Comparison of ENCODE assay signal across 8 cellular contexts in the genomic region with DNA sequence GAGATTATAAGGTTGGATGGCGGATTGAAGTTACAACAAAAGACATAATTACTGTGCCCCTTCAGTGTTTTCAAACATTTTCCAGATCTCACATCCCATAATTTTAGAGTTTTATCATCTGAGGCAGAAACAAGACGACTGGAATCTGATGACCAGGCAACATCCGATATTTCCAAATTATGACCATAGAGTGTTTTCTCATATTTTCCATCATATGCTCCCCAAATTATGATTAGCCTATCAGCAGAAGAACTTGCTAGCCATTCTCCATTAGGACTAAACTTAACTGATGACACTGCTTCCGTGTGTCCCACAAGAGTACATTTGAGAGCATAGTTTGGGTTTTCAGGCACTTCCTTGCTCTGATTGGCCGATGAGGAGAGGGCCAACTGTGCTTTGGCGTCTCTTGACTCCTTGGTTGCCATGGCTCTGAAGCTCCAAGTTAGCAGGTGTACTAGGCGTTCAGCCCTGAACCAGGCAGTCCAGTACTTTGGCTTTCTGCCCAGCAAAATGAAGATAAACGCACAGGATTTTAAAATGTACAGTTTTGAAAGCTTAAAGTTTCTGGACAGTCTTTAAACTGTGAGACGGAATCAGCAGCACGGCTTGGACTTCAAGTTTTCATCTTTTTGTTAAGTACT. TPM values are rescaled to one million over a fixed set of nuclear protein-coding genes. Genes with fewer than 3 reads are reported as not detected.
A peak's percentile ranks its signal among the peaks of the same experiment; 100 is the strongest.
DNase-seq lines count a peak whose midpoint lies in the region; ATAC-seq and TF ChIP-seq lines count a peak whose summit lies in the region.

No MANE protein-coding gene starts in this region.

- H3K27ac Mint-ChIP-seq in CD4-positive, alpha-beta T cell: peak overlapping the region; percentile 100

- 16 to 20% (median 16%) methylated on average over 10 of the region's 10 CpGs for WGBS in ovary, 3 donors

- peak overlapping the region; percentile 90 for H3K4me3 ChIP-seq in HUES48 (ENCODE audit: low read depth, low read length)
- peak overlapping the region; percentile 87 to 88 for H3K4me3 ChIP-seq in foreskin fibroblast (ENCODE audit: low read depth in 1 of 2, low read length in 2 of 2)
- H3K4me3 ChIP-seq in ovary: peak overlapping the region; percentile 82

- DNase-seq in CD4-positive, alpha-beta T cell: peak in 7 of 10 experiments; percentile 20 to 38 (median 25)
- peak; percentile 13 for DNase-seq in activated T-cell treated with anti-CD3 and anti-CD28 coated beads, Interleukin-2, amount 50 U/mL, for 4 hours
- DNase-seq in foreskin fibroblast (peak; percentile 37 to 60), ovary (peak in 2 of 5 donors; percentile 31 to 35), nucleus accumbens (lab: John Stamatoyannopoulos, UW) (no peak), NCI-H2171 treated with DMSO at 0.1 percent for 48 hours (lab: John Stamatoyannopoulos, UW) (no peak)

- TF ChIP-seq POLR2A in ovary (IDR thresholded peaks at IDR 0.05): no peak

- no peaks in the 10 kb centered on the region for H3K27me3 Mint-ChIP-seq in CD4-positive, alpha-beta T cell
- no peaks in the 10 kb centered on the region for H3K27me3 Mint-ChIP-seq in activated T-cell treated with anti-CD3 and anti-CD28 coated beads, Interleukin-2, amount 50 U/mL, for 4 hours (ENCODE audit: low read depth)

- H3K9me3 Mint-ChIP-seq in CD4-positive, alpha-beta T cell: no peaks in the 10 kb centered on the region
- H3K9me3 Mint-ChIP-seq in activated T-cell treated with anti-CD3 and anti-CD28 coated beads, Interleukin-2, amount 50 U/mL, for 4 hours: no peaks in the 10 kb centered on the region

- ATAC-seq in CD4-positive, alpha-beta T cell (ENCODE audit: poor library complexity): peak; percentile 33
- ATAC-seq in GM21423 (IDR thresholded peaks at IDR 0.05; ENCODE audit: unreplicated experiment): peak; percentile 45
- peak; percentile 29 to 33 for ATAC-seq in activated T-cell treated with anti-CD3 and anti-CD28 coated beads, Interleukin-2, amount 50 U/mL, for 4 hours

- H3K27me3 ChIP-seq in CD4-positive, alpha-beta T cell (ENCODE audit: control insufficient read depth, insufficient read depth, low read length): no peaks in the 10 kb centered on the region
- H3K27me3 ChIP-seq in HUES48 (ENCODE audit: control insufficient read depth, insufficient read depth, low read length) (no peaks in the 10 kb centered on the region), ovary (no peaks in the 10 kb centered on the region)

- H3K4me1 Mint-ChIP-seq in CD4-positive, alpha-beta T cell (ENCODE audit: low read depth): peaks cover 59% of the 10 kb centered on the region
- H3K4me1 Mint-ChIP-seq in activated T-cell treated with anti-CD3 and anti-CD28 coated beads, Interleukin-2, amount 50 U/mL, for 4 hours (ENCODE audit: low read depth): peaks cover 54% of the 10 kb centered on the region

- intact Hi-C loops in CD4-positive, alpha-beta T cell (cut with DNase I, micrococcal nuclease): loop anchor here in 1 of 2 experiments (2.0 to 10.0 kb wide), 3 partner anchors 30 to 580 kb away; a partner anchor contains a TSS
- intact Hi-C loops in ovary (cut with DNase I): loop anchor here in 1 of 4 donors (5.0 kb wide), 1 partner anchor 377 kb away; a partner anchor contains a TSS

- H3K27ac ChIP-seq in CD4-positive, alpha-beta T cell (ENCODE audit: low read depth, low read length): peak overlapping the region; percentile 90
- H3K27ac ChIP-seq in HUES48 (ENCODE audit: low read depth, low read length) (peak overlapping the region; percentile 95), ovary (peak overlapping the region; percentile 41 to 85)

- H3K4me1 ChIP-seq in HUES48 (ENCODE audit: control insufficient read depth, insufficient read depth, low read length) (peaks cover 9% of the 10 kb centered on the region), ovary (ENCODE audit: insufficient read depth) (peaks cover 5% of the 10 kb centered on the region)

- H3K9ac ChIP-seq in HUES48 (ENCODE audit: low read depth, low read length): peak overlapping the region; percentile 28; the same call in 1 of the 2 replicates

- CTCF ChIA-PET in CD4-positive, alpha-beta T cell (lab: Charles Lee): interaction anchor here (1.5 to 4.5 kb wide), 4 partner anchors 22 to 264 kb away, joined by 6 to 30 read pairs (median 11); a partner anchor contains a TSS

- no peak for TF ChIP-seq EP300 in ovary (IDR thresholded peaks at IDR 0.05)

- POLR2A ChIA-PET in CD4-positive, alpha-beta T cell (lab: Charles Lee): interaction anchor here (0.8 to 3.7 kb wide), 12 partner anchors 7 to 868 kb away, joined by 3 to 102 read pairs (median 12); a partner anchor contains a TSS

- H3K36me3 Mint-ChIP-seq in CD4-positive, alpha-beta T cell (ENCODE audit: low read depth): peaks cover 62% of the 10 kb centered on the region
- peaks cover 19% of the 10 kb centered on the region for H3K36me3 Mint-ChIP-seq in activated T-cell treated with anti-CD3 and anti-CD28 coated beads, Interleukin-2, amount 50 U/mL, for 4 hours (ENCODE audit: insufficient read depth)

- H3K36me3 ChIP-seq in HUES48 (ENCODE audit: control insufficient read depth, insufficient read depth, low read length) (peaks cover 25% of the 10 kb centered on the region), ovary (no peaks in the 10 kb centered on the region)

- H3K4me3 Mint-ChIP-seq in CD4-positive, alpha-beta T cell: peak overlapping the region; percentile 97
- peak overlapping the region; percentile 89 for H3K4me3 Mint-ChIP-seq in activated T-cell treated with anti-CD3 and anti-CD28 coated beads, Interleukin-2, amount 50 U/mL, for 4 hours

- no peak for TF ChIP-seq CTCF in CD4-positive, alpha-beta T cell (IDR thresholded peaks at IDR 0.05)
- no peak for TF ChIP-seq CTCF in foreskin fibroblast (IDR thresholded peaks at IDR 0.05; ENCODE audit: low read depth, low read length)
- TF ChIP-seq CTCF in ovary (IDR thresholded peaks at IDR 0.05): no peak

- H3K9me3 ChIP-seq in CD4-positive, alpha-beta T cell (ENCODE audit: control insufficient read depth, low read length): no peaks in the 10 kb centered on the region
- H3K9me3 ChIP-seq in HUES48 (ENCODE audit: control insufficient read depth, insufficient read depth, low read length) (no peaks in the 10 kb centered on the region), ovary (no peaks in the 10 kb centered on the region)

RNA-seq across cellular contexts. Expression of a gene that starts 0.6 kb away (rescaled TPM):
- total RNA-seq in CD4-positive, alpha-beta T cell: 1 to 10 TPM; 2.3 to 2.4 TPM
- total RNA-seq in activated T-cell treated with anti-CD3 and anti-CD28 coated beads, Interleukin-2, amount 50 U/mL, for 4 hours: 1 to 10 TPM; 1.6 to 2.8 (median 1.9) TPM
- 1 to 10 TPM; 3.1 to 6.3 (median 5.7) TPM for total RNA-seq in ovary
- 1 to 10 TPM; 2.3 to 6.0 TPM for polyA plus RNA-seq in ovary

RNA-seq across cellular contexts. Expression of a gene that starts 31.2 kb away (rescaled TPM):
- total RNA-seq in CD4-positive, alpha-beta T cell: 10 to 100 TPM; 32.8 to 34.6 TPM
- 10 to 100 TPM; 54.2 to 73.2 (median 69.1) TPM for total RNA-seq in activated T-cell treated with anti-CD3 and anti-CD28 coated beads, Interleukin-2, amount 50 U/mL, for 4 hours
- total RNA-seq in ovary: 10 to 100 TPM; 29.8 to 71.1 (median 58.7) TPM
- 100 to 1,000 TPM in 1 of 2 donors, 10 to 100 TPM in 1; 91.3 to 117 TPM for polyA plus RNA-seq in ovary

RNA-seq across cellular contexts. Expression of a gene that starts 32.2 kb away (rescaled TPM):
- 10 to 100 TPM; 12.4 to 17.5 TPM for total RNA-seq in CD4-positive, alpha-beta T cell
- 100 to 1,000 TPM; 143 to 160 (median 156) TPM for total RNA-seq in activated T-cell treated with anti-CD3 and anti-CD28 coated beads, Interleukin-2, amount 50 U/mL, for 4 hours
- total RNA-seq in ovary: 10 to 100 TPM in 6 of 7 donors, 1 to 10 TPM in 1; 8.0 to 26.7 (median 16.7) TPM
- 10 to 100 TPM; 13.5 to 30.7 TPM for polyA plus RNA-seq in ovary

Comparison
In these comparisons a context has a peak if more than half of its experiments do, and no peak if none do; other contexts are left out.
1. DNase-seq: peak in CD4-positive, alpha-beta T cell (7 of 10), activated T-cell treated with anti-CD3 and anti-CD28 coated beads, Interleukin-2, amount 50 U/mL, for 4 hours (single experiment) and foreskin fibroblast (2 of 2); none in nucleus accumbens (0 of 56) and NCI-H2171 treated with DMSO at 0.1 percent for 48 hours (single experiment).
2. RNA of a gene that starts 32.2 kb away (total RNA-seq): 143 to 160 TPM in activated T-cell treated with anti-CD3 and anti-CD28 coated beads, Interleukin-2, amount 50 U/mL, for 4 hours; 12.4 to 17.5 TPM in CD4-positive, alpha-beta T cell and 8.0 to 26.7 TPM in ovary; every median in the first group is over 4 times any median in the second.
3. Peak in every context shown above with its lines, with median percentiles within 50 percentile points of each other: ATAC-seq, H3K27ac ChIP-seq and H3K4me3 ChIP-seq.